16 cellular contexts compared by ENCODE assay signal in the genomic region with DNA sequence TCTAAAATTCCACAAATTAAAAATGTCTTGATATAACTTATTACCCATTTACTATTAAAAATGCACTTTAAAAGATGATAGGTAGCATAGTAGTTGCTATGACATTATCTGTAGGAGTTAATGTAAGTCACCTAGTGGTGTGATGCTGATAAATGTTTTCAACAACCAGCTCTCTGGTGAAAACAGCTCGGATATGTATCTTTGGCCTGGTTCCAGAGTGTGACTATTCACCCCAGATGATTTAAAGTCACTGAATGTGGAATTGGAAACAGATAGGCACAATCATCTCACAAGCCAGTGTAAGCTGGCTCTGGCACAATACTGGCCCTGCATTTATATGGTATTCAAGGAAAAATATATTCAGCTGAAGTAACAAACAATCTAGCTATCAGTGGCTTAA. TPM values are rescaled to one million over a fixed set of nuclear protein-coding genes. Genes with fewer than 3 reads are reported as not detected.
DNase-seq lines count a peak whose midpoint lies in the region; ATAC-seq and TF ChIP-seq lines count a peak whose summit lies in the region.
"Had no signal": no experiment of that assay in that cellular context is flagged by ENCODE, and none has a peak within 500 bp of the region (broad histone marks: within the 10 kb centered on the region; RNA-seq: fewer than 3 reads in every experiment).

No MANE protein-coding gene starts in this region.

- H3K9me1 ChIP-seq in IMR-90 (ENCODE audit: insufficient read depth, low read length) = no peaks in the 10 kb centered on the region

- peak; percentile 23 for DNase-seq in AG10803 (ENCODE audit: low read depth)
- peak; percentile 9 for DNase-seq in IMR-90
- peak; percentile 19 for DNase-seq in amniotic stem cell (lab: John Stamatoyannopoulos, UW)
- peak; percentile 6 for DNase-seq in fibroblast of villous mesenchyme (ENCODE audit: low read depth)
- no peak for DNase-seq in hepatocyte (ENCODE audit: low spot score)
- DNase-seq in globus pallidus (ENCODE audit: low spot score) = no peak
- no peak for DNase-seq in activated T-cell treated with anti-CD3 and anti-CD28 coated beads for 4 hours
- no peak for DNase-seq in left lobe of liver (ENCODE audit: low spot score)
- DNase-seq: activated CD8-positive, alpha-beta T cell treated with anti-CD3 and anti-CD28 coated beads, Interleukin-2, amount 10 ng/mL, durations not matched to agents 7 days and 5 days; activated naive CD4-positive, alpha-beta T cell treated with anti-CD3 and anti-CD28 coated beads for 36 hours; DND-41; NCI-H146; stimulated activated CD8-positive, alpha-beta memory T cell treated with anti-CD3 and anti-CD28 coated beads, Interleukin-4, amount 100 ng/mL, for 48 hours had no signal

- H2AK5ac ChIP-seq in IMR-90 (ENCODE audit: low read depth, low read length) = no peak overlapping the region

- no peak overlapping the region for H2BK120ac ChIP-seq in IMR-90 (ENCODE audit: low read depth, low read length)

- H2AFZ ChIP-seq in IMR-90 (replicated peaks; ENCODE audit: low read length, poor library complexity) = no peak overlapping the region
- no peak overlapping the region for H2AFZ ChIP-seq in hepatocyte

- H3K4me2 ChIP-seq in IMR-90 (ENCODE audit: low read depth, low read length) (no peak overlapping the region), hepatocyte (no peak overlapping the region)

- no peak overlapping the region for H3K4me3 ChIP-seq in AG10803 (ENCODE audit: low read length)
- no peak overlapping the region for H3K4me3 ChIP-seq in IMR-90 (ENCODE audit: insufficient read depth, low read depth, low read length)
- no peak overlapping the region for H3K4me3 ChIP-seq in fibroblast of villous mesenchyme (ENCODE audit: low read depth, low read length)
- no peak overlapping the region for H3K4me3 ChIP-seq in hepatocyte

- H2BK15ac ChIP-seq in IMR-90 (ENCODE audit: low read depth, low read length) = no peak overlapping the region

- H3K27me3 ChIP-seq in IMR-90 (ENCODE audit: control insufficient read depth, insufficient read depth, low read length) (no peaks in the 10 kb centered on the region), hepatocyte (no peaks in the 10 kb centered on the region)
- H3K27me3 ChIP-seq: neutrophil had no signal

- H3K9me3 ChIP-seq in IMR-90 (ENCODE audit: control insufficient read depth, insufficient read depth, low read length) = no peaks in the 10 kb centered on the region
- H3K9me3 ChIP-seq in hepatocyte (ENCODE audit: low read depth) = no peaks in the 10 kb centered on the region
- H3K9me3 ChIP-seq: neutrophil had no signal

- no peaks in the 10 kb centered on the region for H3K79me2 ChIP-seq in hepatocyte

- H2BK20ac ChIP-seq in IMR-90 (ENCODE audit: low read depth, low read length) = no peak overlapping the region

- no peak overlapping the region for H4K5ac ChIP-seq in IMR-90 (ENCODE audit: low read depth, low read length)

- no peak overlapping the region for H3K9ac ChIP-seq in IMR-90 (ENCODE audit: low read depth, low read length)

- no peaks in the 10 kb centered on the region for H3K9me2 ChIP-seq in hepatocyte (replicated peaks; ENCODE audit: insufficient read depth)

- H3K4me1 ChIP-seq in IMR-90 (ENCODE audit: control insufficient read depth, insufficient read depth, low read length) (no peaks in the 10 kb centered on the region), hepatocyte (ENCODE audit: insufficient read depth) (no peaks in the 10 kb centered on the region)

- no peak for TF ChIP-seq POLR2A in IMR-90 (IDR thresholded peaks at IDR 0.05; ENCODE audit: low read depth, low read length)

- no peak for TF ChIP-seq RAD21 in IMR-90 (IDR thresholded peaks at IDR 0.05; ENCODE audit: low read length)

- no TSS peak for BruUV-seq in IMR-90 (replicated peaks; lab: Mats Ljungman, UMichigan)

- dilution Hi-C loops in IMR-90 (cut with HindIII; ENCODE audit: low sequenced_read_pairs, unreplicated experiment) = no loop called here

- ATAC-seq in IMR-90 (ENCODE audit: low read depth) (no peak), left lobe of liver (no peak)
- ATAC-seq: activated CD8-positive, alpha-beta T cell treated with anti-CD3 and anti-CD28 coated beads, Interleukin-2, amount 10 ng/mL, durations not matched to agents 7 days and 5 days had no signal

- H2BK5ac ChIP-seq in IMR-90 (ENCODE audit: low read depth, low read length, poor library complexity, severe bottlenecking) = no peak overlapping the region

- H3K56ac ChIP-seq in IMR-90 (ENCODE audit: extremely low read depth, insufficient read depth, low read length) = no peak overlapping the region

- no CpG with 5 or more reads among the region's 1 CpG for WGBS in IMR-90 (ENCODE audit: extremely low coverage in 2 of 2, insufficient read length in 1 of 2), 2 experiments
- WGBS in hepatocyte (ENCODE audit: low lambda C conversion rate, missing lambda C conversion rate) = 62% methylated on average over 1 of the region's 1 CpG

- in situ Hi-C loops in IMR-90 (cut with MboI; ENCODE audit: low sequenced_read_pairs) = no loop called here

- H3K4ac ChIP-seq in IMR-90 (ENCODE audit: low read depth, low read length) = no peak overlapping the region

- H4K91ac ChIP-seq in IMR-90 (ENCODE audit: insufficient read depth, low read depth, low read length) = no peak overlapping the region

- intact Hi-C loops in IMR-90 (cut with micrococcal nuclease) = no loop called here

- H3K18ac ChIP-seq in IMR-90 (ENCODE audit: low read depth, low read length) = no peak overlapping the region

- no peak overlapping the region for H3K14ac ChIP-seq in IMR-90 (replicated peaks; ENCODE audit: low read depth, low read length)

- no peak overlapping the region for H3K27ac ChIP-seq in IMR-90 (ENCODE audit: insufficient read depth, low read length)
- no peak overlapping the region for H3K27ac ChIP-seq in hepatocyte
- H3K27ac ChIP-seq: neutrophil had no signal

- H4K8ac ChIP-seq in IMR-90 (ENCODE audit: low read depth in 2 of 2, low read length in 2 of 2) = no peak overlapping the region

- CTCF ChIA-PET in IMR-90 (lab: Yijun Ruan, JAX) = interaction anchor here (1.1 kb wide), 1 partner anchor 9 kb away, joined by 3 read pairs; no protein-coding TSS in a partner anchor

- H3K23ac ChIP-seq in IMR-90 (ENCODE audit: low read depth, low read length) = no peak overlapping the region

- POLR2A ChIA-PET in IMR-90 (lab: Charles Lee; ENCODE audit: unreplicated experiment) = no interaction called here

- no peaks in the 10 kb centered on the region for H3K36me3 ChIP-seq in IMR-90 (ENCODE audit: control insufficient read depth, insufficient read depth, low read length)
- no peaks in the 10 kb centered on the region for H3K36me3 ChIP-seq in hepatocyte (replicated peaks; ENCODE audit: insufficient read depth, low read depth)
- H3K36me3 ChIP-seq: neutrophil had no signal

- H2AK9ac ChIP-seq in IMR-90 (replicated peaks; ENCODE audit: low read depth, low read length, poor library complexity) = no peak overlapping the region

- no peaks in the 10 kb centered on the region for H4K20me1 ChIP-seq in IMR-90 (ENCODE audit: insufficient read depth, low read length)
- no peaks in the 10 kb centered on the region for H4K20me1 ChIP-seq in hepatocyte (ENCODE audit: insufficient read depth, poor library complexity, severe bottlenecking)

- no peaks in the 10 kb centered on the region for H3K79me1 ChIP-seq in IMR-90 (ENCODE audit: low read depth in 1 of 2, low read length in 2 of 2)

- TF ChIP-seq CTCF in AG10803 (conservative IDR thresholded peaks at IDR 0.05; ENCODE audit: low read length) = no peak
- no peak for TF ChIP-seq CTCF in IMR-90 (conservative IDR thresholded peaks at IDR 0.05; ENCODE audit: low read depth, low read length)
- TF ChIP-seq CTCF in fibroblast of villous mesenchyme (IDR thresholded peaks at IDR 0.05; ENCODE audit: insufficient read depth, low read depth, low read length) = no peak
- TF ChIP-seq CTCF in hepatocyte (IDR thresholded peaks at IDR 0.05; ENCODE audit: poor library complexity) = no peak

TF ChIP-seq in IMR-90, 13 proteins besides CTCF, POLR2A, EP300 and RAD21 (continues in another document):
- TF ChIP-seq ELK1 (IDR thresholded peaks at IDR 0.05; ENCODE audit: borderline replicate concordance, low read depth, low read length) (no peak), RFX5 (IDR thresholded peaks at IDR 0.05; ENCODE audit: low read depth, low read length) (no peak), MAZ (IDR thresholded peaks at IDR 0.05; ENCODE audit: borderline replicate concordance, low read depth, low read length) (no peak), MXI1 (IDR thresholded peaks at IDR 0.05; ENCODE audit: borderline replicate concordance, low read depth, low read length) (no peak), CHD1 (IDR thresholded peaks at IDR 0.05; ENCODE audit: low read depth, low read length) (no peak), NFE2L2 (IDR thresholded peaks at IDR 0.05; ENCODE audit: low read depth, low read length) (no peak), RCOR1 (IDR thresholded peaks at IDR 0.05; ENCODE audit: insufficient replicate concordance, low read length) (no peak)

RNA-seq across cellular contexts. Expression of gene CCDC196, which starts 9.2 kb away (rescaled TPM):
- total RNA-seq in IMR-90 (2012; rRNA removed) = not detected in 2 replicates
- not detected in 2 replicates for polyA plus RNA-seq in IMR-90 (2012; rRNA removed)
- not detected in 2 replicates for polyA plus RNA-seq in IMR-90 (2012; cell fraction: cytosol; rRNA removed)
- not detected in 2 replicates for polyA plus RNA-seq in IMR-90 (2012; cell fraction: nucleus; rRNA removed; ENCODE audit: low replicate concordance)
- total RNA-seq in fibroblast of villous mesenchyme = not detected in 2 replicates
- total RNA-seq in hepatocyte = not detected in 2 replicates
- polyA plus RNA-seq in hepatocyte = not detected in 2 replicates
- total RNA-seq in left lobe of liver = 4.0 TPM
- total RNA-seq: activated CD8-positive, alpha-beta T cell treated with anti-CD3 and anti-CD28 coated beads, Interleukin-2, amount 10 ng/mL, durations not matched to agents 7 days and 5 days; activated naive CD4-positive, alpha-beta T cell treated with anti-CD3 and anti-CD28 coated beads for 36 hours; T-helper 2 cell treated with Interferon-gamma antibody and Interleukin-4, amounts not matched to agents 100 ng/mL and 5 ng/mL, for 36 hours; urinary bladder had no signal
- polyA plus RNA-seq: urinary bladder had no signal

RNA-seq across cellular contexts. Expression of gene GPHN, which starts 31.0 kb away (rescaled TPM):
- 7.2 and 8.1 TPM in 2 replicates for total RNA-seq in IMR-90 (2012; rRNA removed)
- polyA plus RNA-seq in IMR-90 (2012; rRNA removed) = 6.6 and 8.0 TPM in 2 replicates
- 2.9 and 3.9 TPM in 2 replicates for polyA plus RNA-seq in IMR-90 (2012; cell fraction: cytosol; rRNA removed)
- polyA plus RNA-seq in IMR-90 (2012; cell fraction: nucleus; rRNA removed; ENCODE audit: low replicate concordance) = 1.9 and 4.7 TPM in 2 replicates
- 5.8 and 9.1 TPM in 2 replicates for total RNA-seq in fibroblast of villous mesenchyme
- total RNA-seq in hepatocyte = 9.3 and 15.4 TPM in 2 replicates
- polyA plus RNA-seq in hepatocyte = 10.7 and 14.8 TPM in 2 replicates
- 43.0 TPM for total RNA-seq in left lobe of liver

Comparison
In these comparisons a context has a peak if more than half of its experiments do, and no peak if none do; other contexts are left out.
1. DNase-seq: peak in AG10803 (single experiment), IMR-90 (single experiment), amniotic stem cell (single experiment) and fibroblast of villous mesenchyme (single experiment); none in hepatocyte (single experiment), globus pallidus (single experiment), activated T-cell treated with anti-CD3 and anti-CD28 coated beads for 4 hours (single experiment) and left lobe of liver (single experiment).